In genomic region chr20:49824206-49824605, GRCh38 we compare ENCODE assay signal across 1 cellular context.
TF ChIP-seq lines count a peak whose summit lies in the region.

No MANE protein-coding gene starts in this region.

TF ChIP-seq in IMR-90, 13 proteins besides CTCF, POLR2A, EP300 and RAD21 (continued from another document):
- TF ChIP-seq FOS (IDR thresholded peaks at IDR 0.05; ENCODE audit: low read depth, low read length) (no peak), BHLHE40 (IDR thresholded peaks at IDR 0.05; ENCODE audit: low read depth, low read length) (no peak), MAFK (IDR thresholded peaks at IDR 0.05; ENCODE audit: low read depth, low read length) (no peak), ELK1 (IDR thresholded peaks at IDR 0.05; ENCODE audit: borderline replicate concordance, low read depth, low read length) (no peak)
TF ChIP-seq in IMR-90: peak in this region for 0.
